In genomic region chr2:42115588-42115987, GRCh38 we compare ENCODE assay signal across 30 cellular contexts.
"Had no signal": no experiment of that assay in that cellular context is flagged by ENCODE, and none has a peak within 500 bp of the region (broad histone marks: within the 10 kb centered on the region; RNA-seq: fewer than 3 reads in every experiment).

No MANE protein-coding gene starts in this region.

- H3K4me3 Mint-ChIP-seq: activated CD4-positive, alpha-beta memory T cell treated with anti-CD3 and anti-CD28 coated beads, Interleukin-2, amount 10 ng/mL, durations not matched to agents 7 days and 5 days; activated CD4-positive, alpha-beta T cell treated with anti-CD3 and anti-CD28 coated beads, Interleukin-2, amount 10 ng/mL, durations not matched to agents 7 days and 5 days; activated naive CD8-positive, alpha-beta T cell treated with anti-CD3 and anti-CD28 coated beads, Interleukin-2, amount 50 U/mL, for 24 hours; dendritic cell treated with granulocyte-macrophage colony-stimulating factor and Interleukin-4, amounts not matched to agents 40 ng/mL and 50 ng/mL, for 4 days had no signal

- H3K27ac Mint-ChIP-seq: activated CD4-positive, alpha-beta memory T cell treated with anti-CD3 and anti-CD28 coated beads, Interleukin-2, amount 10 ng/mL, durations not matched to agents 7 days and 5 days; activated CD4-positive, alpha-beta T cell treated with anti-CD3 and anti-CD28 coated beads, Interleukin-2, amount 10 ng/mL, durations not matched to agents 7 days and 5 days; activated naive CD4-positive, alpha-beta T cell treated with anti-CD3 and anti-CD28 coated beads, Interleukin-2, amount 50 U/mL, for 24 hours; activated naive CD8-positive, alpha-beta T cell treated with anti-CD3 and anti-CD28 coated beads, Interleukin-2, amount 50 U/mL, for 24 hours; activated T-helper 2 cell treated with anti-CD3 and anti-CD28 coated beads, Interferon-gamma antibody, Interleukin-2, Interleukin-4, amounts not matched to agents 10 μg/mL and 5 μg/mL and 100 μg/mL, durations not matched to agents 14 hours and 24 hours and 36 hours; dendritic cell treated with granulocyte-macrophage colony-stimulating factor and Interleukin-4, amounts not matched to agents 40 ng/mL and 50 ng/mL, for 4 days had no signal

- FAIRE-seq: endometrium, frontal cortex, pancreas had no signal

- ATAC-seq: activated naive CD8-positive, alpha-beta T cell treated with anti-CD3 and anti-CD28 coated beads, Interleukin-2, amount 50 U/mL, for 24 hours; left lung; pancreas; upper lobe of right lung had no signal

- H3K9me3 Mint-ChIP-seq: activated CD4-positive, alpha-beta memory T cell treated with anti-CD3 and anti-CD28 coated beads, Interleukin-2, amount 10 ng/mL, durations not matched to agents 7 days and 5 days; activated naive CD4-positive, alpha-beta T cell treated with anti-CD3 and anti-CD28 coated beads, Interleukin-2, amount 50 U/mL, for 24 hours; activated naive CD8-positive, alpha-beta T cell treated with anti-CD3 and anti-CD28 coated beads, Interleukin-2, amount 50 U/mL, for 24 hours; activated T-helper 2 cell treated with anti-CD3 and anti-CD28 coated beads, Interferon-gamma antibody, Interleukin-2, Interleukin-4, amounts not matched to agents 10 μg/mL and 5 μg/mL and 100 μg/mL, durations not matched to agents 14 hours and 24 hours and 36 hours; dendritic cell treated with granulocyte-macrophage colony-stimulating factor and Interleukin-4, amounts not matched to agents 40 ng/mL and 50 ng/mL, for 4 days had no signal

- H3K36me3 ChIP-seq: breast epithelium, esophagus squamous epithelium, left lung, pancreas, prostate gland, suprapubic skin, tibial artery, upper lobe of right lung, WERI-Rb-1 had no signal

- H3K36me3 Mint-ChIP-seq: activated naive CD4-positive, alpha-beta T cell treated with anti-CD3 and anti-CD28 coated beads, Interleukin-2, amount 50 U/mL, for 24 hours had no signal

- H3K27me3 ChIP-seq: breast epithelium, esophagus squamous epithelium, left lung, pancreas, suprapubic skin, tibial artery, upper lobe of right lung had no signal

- H3K4me3 ChIP-seq: breast epithelium, esophagus squamous epithelium, left lung, lung, pancreas, prostate gland, suprapubic skin, tibial artery, upper lobe of right lung had no signal

- H3K27me3 Mint-ChIP-seq: activated CD4-positive, alpha-beta memory T cell treated with anti-CD3 and anti-CD28 coated beads, Interleukin-2, amount 10 ng/mL, durations not matched to agents 7 days and 5 days; activated naive CD4-positive, alpha-beta T cell treated with anti-CD3 and anti-CD28 coated beads, Interleukin-2, amount 50 U/mL, for 24 hours; activated naive CD8-positive, alpha-beta T cell treated with anti-CD3 and anti-CD28 coated beads, Interleukin-2, amount 50 U/mL, for 24 hours had no signal

- H3K27ac ChIP-seq: epithelial cell of prostate, esophagus squamous epithelium, pancreas, prostate gland, suprapubic skin, tibial artery, WERI-Rb-1 had no signal

- DNase-seq: activated CD4-positive, alpha-beta memory T cell treated with anti-CD3 and anti-CD28 coated beads, Interleukin-2, amount 10 ng/mL, durations not matched to agents 7 days and 5 days; activated CD4-positive, alpha-beta T cell treated with anti-CD3 and anti-CD28 coated beads for 1 hour; activated CD4-positive, alpha-beta T cell treated with anti-CD3 and anti-CD28 coated beads, Interleukin-2, amount 10 ng/mL, durations not matched to agents 7 days and 5 days; activated naive CD8-positive, alpha-beta T cell treated with anti-CD3 and anti-CD28 coated beads, Interleukin-2, amount 50 U/mL, for 24 hours; activated T-cell treated with anti-CD3 and anti-CD28 coated beads, Interleukin-2, amount 50 U/mL, for 48 hours; amygdala; central memory CD4-positive, alpha-beta T cell; esophagus squamous epithelium; kidney glomerular epithelial cell; left lung; mesendoderm; pancreas; retina; stimulated activated CD4-positive, alpha-beta T cell treated with anti-CD3 and anti-CD28 coated beads, Interleukin-15, amount 100 ng/mL, for 24 hours; stimulated activated CD4-positive, alpha-beta T cell treated with anti-CD3 and anti-CD28 coated beads, Interleukin-2, amount 100 ng/mL, for 24 hours; stimulated activated naive CD4-positive, alpha-beta T cell; T1000; tibial artery; upper lobe of right lung; WERI-Rb-1 had no signal

- H3K9me3 ChIP-seq: breast epithelium, esophagus squamous epithelium, left lung, pancreas, prostate gland, suprapubic skin, tibial artery, upper lobe of right lung had no signal

- H3K4me1 ChIP-seq: prostate gland had no signal
